In genomic region chr18:12656671-12657047, GRCh38 we compare ENCODE assay signal across 8 cellular contexts. TPM values are rescaled to one million over a fixed set of nuclear protein-coding genes. Genes with fewer than 3 reads are reported as not detected.
DNase-seq lines count a peak whose midpoint lies in the region; ATAC-seq and TF ChIP-seq lines count a peak whose summit lies in the region.

No MANE protein-coding gene starts in this region.

- ATAC-seq in left cardiac atrium (no peak), thoracic aorta (ENCODE audit: insufficient number of reproducible peaks, low FRiP score, low read depth) (no peak)
- no peak for ATAC-seq in activated CD4-positive, CD25-positive, alpha-beta regulatory T cell treated with anti-CD3 and anti-CD28 coated beads, Interleukin-2, amount 50 U/mL, for 24 hours

- DNase-seq in left ventricle myocardium inferior (no peak), left cardiac atrium (no peak), adrenal gland (no peak), kidney epithelial cell (ENCODE audit: low read depth) (no peak), thoracic aorta (ENCODE audit: low spot score) (no peak), GDM1 (lab: John Stamatoyannopoulos, UW) (no peak), cortex of kidney (lab: John Stamatoyannopoulos, UW) (no peak)

- no peaks in the 10 kb centered on the region for H3K27me3 ChIP-seq in left ventricle myocardium inferior (ENCODE audit: low read depth)
- no peaks in the 10 kb centered on the region for H3K27me3 ChIP-seq in adrenal gland
- H3K27me3 ChIP-seq in kidney epithelial cell (ENCODE audit: control insufficient read depth, insufficient read depth, low read length): no peaks in the 10 kb centered on the region
- no peaks in the 10 kb centered on the region for H3K27me3 ChIP-seq in thoracic aorta (replicated peaks; ENCODE audit: insufficient read depth)

- TF ChIP-seq CTCF in left ventricle myocardium inferior (IDR thresholded peaks at IDR 0.05; ENCODE audit: borderline replicate concordance) (no peak), adrenal gland (IDR thresholded peaks at IDR 0.05) (no peak), kidney epithelial cell (IDR thresholded peaks at IDR 0.05; ENCODE audit: insufficient read depth, low read length, poor library complexity, severe bottlenecking) (no peak), thoracic aorta (IDR thresholded peaks at IDR 0.05) (no peak)

- WGBS in adrenal gland, 4 donors: 1 to 6% (median 3%) methylated on average over 7 of the region's 7 CpGs

- intact Hi-C loops in left ventricle myocardium inferior (cut with micrococcal nuclease) (no loop called here), left cardiac atrium (cut with DNase I) (loop anchor here in 1 of 2 donors (5.0 kb wide), 1 partner anchor 134 kb away; no protein-coding TSS in a partner anchor), adrenal gland (cut with DNase I) (loop anchor here in 1 of 2 donors (10.0 kb wide), 1 partner anchor 112 kb away; no protein-coding TSS in a partner anchor)

- H3K9me3 ChIP-seq in left ventricle myocardium inferior (replicated peaks) (no peaks in the 10 kb centered on the region), adrenal gland (replicated peaks in 1 of 3) (no peaks in the 10 kb centered on the region), thoracic aorta (no peaks in the 10 kb centered on the region)

- H3K4me1 ChIP-seq in left ventricle myocardium inferior (peaks cover 56% of the 10 kb centered on the region), adrenal gland (replicated peaks in 1 of 2) (peaks cover 21 to 53% of the 10 kb centered on the region in 2 donors), thoracic aorta (ENCODE audit: control insufficient read depth in 1 of 2, low read depth in 2 of 2) (peaks cover 24 to 38% of the 10 kb centered on the region in 2 donors)

- H3K4me3 ChIP-seq in left ventricle myocardium inferior (peak overlapping the region; percentile 90), adrenal gland (peak overlapping the region; percentile 13 to 97 (median 50)), kidney epithelial cell (ENCODE audit: low read depth, low read length) (peak overlapping the region; percentile 91), thoracic aorta (peak overlapping the region; percentile 97)

- no peaks in the 10 kb centered on the region for H3K36me3 ChIP-seq in left ventricle myocardium inferior
- no peaks in the 10 kb centered on the region for H3K36me3 ChIP-seq in adrenal gland (replicated peaks in 1 of 2)
- H3K36me3 ChIP-seq in kidney epithelial cell (ENCODE audit: control insufficient read depth, insufficient read depth, low read length): no peaks in the 10 kb centered on the region
- H3K36me3 ChIP-seq in thoracic aorta: no peaks in the 10 kb centered on the region

- no peak for TF ChIP-seq POLR2A in adrenal gland (IDR thresholded peaks at IDR 0.05)

- peak overlapping the region; percentile 97 for H3K27ac ChIP-seq in left ventricle myocardium inferior (replicated peaks)
- peak overlapping the region; percentile 84 to 99 (median 97) for H3K27ac ChIP-seq in adrenal gland
- peak overlapping the region; percentile 96 to 99 for H3K27ac ChIP-seq in thoracic aorta

RNA-seq across cellular contexts. Expression of gene SPIRE1, which starts 1.2 kb away (rescaled TPM):
- total RNA-seq in left ventricle myocardium inferior (42.4 TPM), left cardiac atrium (10 to 100 TPM; 31.5 to 46.4 TPM), adrenal gland (10 to 100 TPM; 33.1 to 74.0 (median 60.6) TPM), kidney epithelial cell (49.2 and 52.4 TPM in 2 replicates), thoracic aorta (10 to 100 TPM; 26.8 to 39.6 TPM)
- 10 to 100 TPM; 11.7 to 43.5 (median 15.8) TPM for polyA plus RNA-seq in adrenal gland

RNA-seq across cellular contexts. Expression of gene CEP76, which starts 45.9 kb away (rescaled TPM):
- total RNA-seq in left ventricle myocardium inferior (3.7 TPM), left cardiac atrium (1 to 10 TPM; 3.9 to 5.7 TPM), adrenal gland (10 to 100 TPM in 1 of 8 donors, 1 to 10 TPM in 7; 2.8 to 32.2 (median 7.7) TPM), kidney epithelial cell (3.7 and 7.6 TPM in 2 replicates), thoracic aorta (1 to 10 TPM; 5.2 to 8.3 TPM)
- 1 to 10 TPM; 2.6 to 7.9 (median 3.0) TPM for polyA plus RNA-seq in adrenal gland

RNA-seq across cellular contexts. Expression of gene PSMG2, which starts 46.2 kb away (rescaled TPM):
- total RNA-seq in left ventricle myocardium inferior (39.5 TPM), left cardiac atrium (10 to 100 TPM; 43.8 to 45.9 TPM), adrenal gland (10 to 100 TPM; 54.9 to 99.9 (median 77.5) TPM), kidney epithelial cell (80.6 and 82.2 TPM in 2 replicates), thoracic aorta (10 to 100 TPM; 64.6 to 65.9 TPM)
- 10 to 100 TPM; 89.9 to 99.8 (median 90.6) TPM for polyA plus RNA-seq in adrenal gland
